ENCODE assay signal across 20 cellular contexts in genomic region chr10:108836362-108836761, GRCh38.
"Had no signal": no experiment of that assay in that cellular context is flagged by ENCODE, and none has a peak within 500 bp of the region (broad histone marks: within the 10 kb centered on the region; RNA-seq: fewer than 3 reads in every experiment).

No MANE protein-coding gene starts in this region.

- H3K4me1 Mint-ChIP-seq: activated naive CD8-positive, alpha-beta T cell treated with anti-CD3 and anti-CD28 coated beads for 36 hours; memory B cell had no signal

- H3K36me3 Mint-ChIP-seq: activated naive CD8-positive, alpha-beta T cell treated with anti-CD3 and anti-CD28 coated beads for 36 hours; memory B cell; natural killer cell treated with Interleukin-12 subunit alpha and Interleukin-12 subunit beta and Interleukin-15 and Interleukin-18, amount 100 ng/mL, for 72 hours; type B pancreatic cell; WTC11 had no signal

- H3K27ac Mint-ChIP-seq: activated naive CD8-positive, alpha-beta T cell treated with anti-CD3 and anti-CD28 coated beads for 36 hours; memory B cell; natural killer cell treated with Interleukin-12 subunit alpha and Interleukin-12 subunit beta and Interleukin-15 and Interleukin-18, amount 100 ng/mL, for 72 hours; progenitor cell of endocrine pancreas; type B pancreatic cell; WTC11 had no signal

- DNase-seq: activated CD8-positive, alpha-beta memory T cell treated with anti-CD3 and anti-CD28 coated beads, Interleukin-2, amount 50 U/mL, for 48 hours; activated naive CD4-positive, alpha-beta T cell treated with Interleukin-2 at 50 U/mL for 16 hours; activated naive CD8-positive, alpha-beta T cell treated with anti-CD3 and anti-CD28 coated beads for 36 hours; activated T-cell treated with anti-CD3 and anti-CD28 coated beads, Interleukin-2, amount 50 U/mL, for 48 hours; colonic mucosa; dorsolateral prefrontal cortex; gastrocnemius medialis; hippocampal formation; left cardiac atrium; stimulated activated CD4-positive, alpha-beta T cell treated with anti-CD3 and anti-CD28 coated beads, Interleukin-4, amount 100 ng/mL, for 1 hour; stimulated activated naive CD4-positive, alpha-beta T cell had no signal

- H3K27me3 Mint-ChIP-seq: activated naive CD8-positive, alpha-beta T cell treated with anti-CD3 and anti-CD28 coated beads for 36 hours; memory B cell; natural killer cell treated with Interleukin-12 subunit alpha and Interleukin-12 subunit beta and Interleukin-15 and Interleukin-18, amount 100 ng/mL, for 72 hours; progenitor cell of endocrine pancreas had no signal

- H3K4me3 Mint-ChIP-seq: activated naive CD8-positive, alpha-beta T cell treated with anti-CD3 and anti-CD28 coated beads for 36 hours; memory B cell; natural killer cell treated with Interleukin-12 subunit alpha and Interleukin-12 subunit beta and Interleukin-15 and Interleukin-18, amount 100 ng/mL, for 72 hours; type B pancreatic cell; WTC11 had no signal

- H3K9me3 Mint-ChIP-seq: memory B cell, type B pancreatic cell had no signal

- H3K27me3 ChIP-seq: colonic mucosa, esophagus muscularis mucosa, gastrocnemius medialis, vagina had no signal

- H3K4me1 ChIP-seq: breast epithelium, colonic mucosa, esophagus muscularis mucosa, gastrocnemius medialis, vagina had no signal

- H3K36me3 ChIP-seq: breast epithelium, colonic mucosa, esophagus muscularis mucosa, gastrocnemius medialis, thoracic aorta, vagina had no signal

- H3K27ac ChIP-seq: breast epithelium, colonic mucosa, dorsolateral prefrontal cortex, esophagus muscularis mucosa, gastrocnemius medialis, thoracic aorta, vagina had no signal

- H3K9me3 ChIP-seq: breast epithelium, colonic mucosa, esophagus muscularis mucosa, gastrocnemius medialis, thoracic aorta, vagina had no signal

- ATAC-seq: gastrocnemius medialis; left cardiac atrium; natural killer cell treated with Interleukin-12 subunit alpha and Interleukin-12 subunit beta and Interleukin-15 and Interleukin-18, amount 100 ng/mL, for 72 hours; WTC11 had no signal

- H3K4me3 ChIP-seq: breast epithelium, colonic mucosa, dorsolateral prefrontal cortex, esophagus muscularis mucosa, gastrocnemius medialis, thoracic aorta, vagina had no signal
